ENCODE assay signal across 1 cellular context in genomic region chr6:37187321-37188022, GRCh38.
TF ChIP-seq lines count a peak whose summit lies in the region.

No MANE protein-coding gene starts in this region.

TF ChIP-seq in K562, 482 proteins besides CTCF, POLR2A, EP300 and RAD21 (continued from another document and continues in another):
- TF ChIP-seq VEZF1 (CRISPR knock-in tag; IDR thresholded peaks at IDR 0.05) = peak; percentile 52
- TF ChIP-seq ZNF589 (CRISPR knock-in tag; IDR thresholded peaks at IDR 0.05; ENCODE audit: low read depth) = peak; percentile 53
- no peak for TF ChIP-seq FOXP4 (CRISPR knock-in tag; IDR thresholded peaks at IDR 0.05; ENCODE audit: borderline replicate concordance)
- no peak for TF ChIP-seq POLR2H (tag; IDR thresholded peaks at IDR 0.05; ENCODE audit: low read depth)
- TF ChIP-seq DEAF1 (CRISPR knock-in tag; IDR thresholded peaks at IDR 0.05) = 0 out of 2 replicates have a peak, but pooled peaks have one; percentile 16
- TF ChIP-seq HSF4 (CRISPR knock-in tag; IDR thresholded peaks at IDR 0.05; ENCODE audit: borderline replicate concordance) = peak; percentile 84
- no peak for TF ChIP-seq ZNF785 (CRISPR knock-in tag; IDR thresholded peaks at IDR 0.05)
- no peak for TF ChIP-seq RBM22 (IDR thresholded peaks at IDR 0.05; ENCODE audit: low read depth, low read length, poor library complexity, severe bottlenecking)
- peak; percentile 65; the same call in 1 of the 2 replicates for TF ChIP-seq ZBTB9 (CRISPR knock-in tag; IDR thresholded peaks at IDR 0.05)
- TF ChIP-seq ARID1B (IDR thresholded peaks at IDR 0.05) = 0 out of 2 replicates have a peak, but pooled peaks have one; percentile 15
- TF ChIP-seq CEBPG (CRISPR knock-in tag; IDR thresholded peaks at IDR 0.05) = no peak
- 0 out of 4 replicates have a peak, but pooled peaks have one; percentile 9 to 46 for TF ChIP-seq CEBPG (tag; conservative IDR thresholded peaks at IDR 0.05 in 1 of 2, IDR thresholded peaks at IDR 0.05 in 1 of 2)
- TF ChIP-seq HBP1 (CRISPR knock-in tag; IDR thresholded peaks at IDR 0.05) = no peak
- TF ChIP-seq NFRKB (IDR thresholded peaks at IDR 0.05; ENCODE audit: low read depth) = peak; percentile 87
- TF ChIP-seq POLR2G (IDR thresholded peaks at IDR 0.05; ENCODE audit: low read depth, low read length) = 0 out of 2 replicates have a peak, but pooled peaks have one; percentile 22
- no peak for TF ChIP-seq ETS2 (tag; IDR thresholded peaks at IDR 0.05; ENCODE audit: borderline replicate concordance, poor library complexity, severe bottlenecking)
- TF ChIP-seq MEF2D (tag; conservative IDR thresholded peaks at IDR 0.05; ENCODE audit: low read depth) = no peak
- TF ChIP-seq MECOM (CRISPR knock-in tag; IDR thresholded peaks at IDR 0.05) = peak; percentile 52; the same call in 1 of the 2 replicates
- TF ChIP-seq TRIM25 (IDR thresholded peaks at IDR 0.05; ENCODE audit: borderline replicate concordance) = no peak
- no peak for TF ChIP-seq ZBTB40 (IDR thresholded peaks at IDR 0.05)
- no peak for TF ChIP-seq ZBTB40 (CRISPR knock-in tag; IDR thresholded peaks at IDR 0.05)
- peak in 1 of 2 experiments; percentile 41; a peak in 1 of 4 replicates for TF ChIP-seq TEAD1 (CRISPR knock-in tag; IDR thresholded peaks at IDR 0.05)
- no peak for TF ChIP-seq NR4A1 (CRISPR knock-in tag; IDR thresholded peaks at IDR 0.05)
- peak; percentile 57 for TF ChIP-seq NR4A1 (tag; IDR thresholded peaks at IDR 0.05)
- TF ChIP-seq ATF7 (IDR thresholded peaks at IDR 0.05) = 0 out of 2 replicates have a peak, but pooled peaks have one; percentile 30
- TF ChIP-seq ZBTB2 (IDR thresholded peaks at IDR 0.05) = no peak
- TF ChIP-seq ZNF830 (CRISPR knock-in tag; IDR thresholded peaks at IDR 0.05) = 0 out of 2 replicates have a peak, but pooled peaks have one; percentile 71
- TF ChIP-seq NFIX (CRISPR knock-in tag; IDR thresholded peaks at IDR 0.05; ENCODE audit: low read depth) = no peak
- TF ChIP-seq NR2C1 (IDR thresholded peaks at IDR 0.05) = no peak
- TF ChIP-seq NR2C1 (tag; IDR thresholded peaks at IDR 0.05) = peak; percentile 37; the same call in 1 of the 2 replicates
- TF ChIP-seq RBFOX2 (IDR thresholded peaks at IDR 0.05; ENCODE audit: low read depth, low read length) = peak; percentile 49
